In genomic region chr5:132506094-132506692, GRCh38 we compare ENCODE assay signal across 2 cellular contexts.
TF ChIP-seq lines count a peak whose summit lies in the region.

No MANE protein-coding gene starts in this region.

TF ChIP-seq in K562, 482 proteins besides CTCF, POLR2A, EP300 and RAD21 (continues in another document):
- no peak for TF ChIP-seq E4F1 (CRISPR knock-in tag; IDR thresholded peaks at IDR 0.05; ENCODE audit: borderline replicate concordance)
- TF ChIP-seq JUND (IDR thresholded peaks at IDR 0.05; ENCODE audit: borderline replicate concordance, low read depth, low read length), result peak; percentile 11; the same call in 1 of the 2 replicates
- no peak for TF ChIP-seq JUND (tag; IDR thresholded peaks at IDR 0.05; ENCODE audit: borderline replicate concordance, low read depth, low read length)
- peak in 1 of 2 experiments; percentile 51; a peak in 2 of 4 replicates for TF ChIP-seq MAZ (CRISPR knock-in tag; conservative IDR thresholded peaks at IDR 0.05 in 1 of 2, IDR thresholded peaks at IDR 0.05 in 1 of 2)
- TF ChIP-seq ZNF449 (CRISPR knock-in tag; IDR thresholded peaks at IDR 0.05), result no peak
- 0 out of 2 replicates have a peak, but pooled peaks have one; percentile 24 for TF ChIP-seq ZNF592 (IDR thresholded peaks at IDR 0.05)
- TF ChIP-seq DNMT1 (IDR thresholded peaks at IDR 0.05), result 0 out of 2 replicates have a peak, but pooled peaks have one; percentile 61
- peak; percentile 60 for TF ChIP-seq SMC3 (conservative IDR thresholded peaks at IDR 0.05; ENCODE audit: insufficient read depth, low read depth, low read length)
- no peak for TF ChIP-seq SIX5 (IDR thresholded peaks at IDR 0.05; ENCODE audit: borderline replicate concordance in 1 of 2, insufficient read depth in 1 of 2, low read depth in 1 of 2, low read length in 2 of 2)
- no peak for TF ChIP-seq SAP30 (IDR thresholded peaks at IDR 0.05; ENCODE audit: borderline replicate concordance, insufficient read depth, low read depth, low read length, poor library complexity, severe bottlenecking)
- TF ChIP-seq STAG1 (CRISPR knock-in tag; IDR thresholded peaks at IDR 0.05; ENCODE audit: borderline replicate concordance), result peak; percentile 11; the same call in 1 of the 2 replicates
- TF ChIP-seq CTCFL (IDR thresholded peaks at IDR 0.05; ENCODE audit: borderline replicate concordance, insufficient read depth, low read depth, low read length, poor library complexity, severe bottlenecking), result peak; percentile 14
- TF ChIP-seq ARNT (IDR thresholded peaks at IDR 0.05), result 0 out of 4 replicates have a peak, but pooled peaks of 1 of the 2 experiments have one; percentile 35

TF ChIP-seq in liver, 16 proteins besides CTCF, POLR2A, EP300 and RAD21 (continued from another document):
- TF ChIP-seq, protein P1, sequence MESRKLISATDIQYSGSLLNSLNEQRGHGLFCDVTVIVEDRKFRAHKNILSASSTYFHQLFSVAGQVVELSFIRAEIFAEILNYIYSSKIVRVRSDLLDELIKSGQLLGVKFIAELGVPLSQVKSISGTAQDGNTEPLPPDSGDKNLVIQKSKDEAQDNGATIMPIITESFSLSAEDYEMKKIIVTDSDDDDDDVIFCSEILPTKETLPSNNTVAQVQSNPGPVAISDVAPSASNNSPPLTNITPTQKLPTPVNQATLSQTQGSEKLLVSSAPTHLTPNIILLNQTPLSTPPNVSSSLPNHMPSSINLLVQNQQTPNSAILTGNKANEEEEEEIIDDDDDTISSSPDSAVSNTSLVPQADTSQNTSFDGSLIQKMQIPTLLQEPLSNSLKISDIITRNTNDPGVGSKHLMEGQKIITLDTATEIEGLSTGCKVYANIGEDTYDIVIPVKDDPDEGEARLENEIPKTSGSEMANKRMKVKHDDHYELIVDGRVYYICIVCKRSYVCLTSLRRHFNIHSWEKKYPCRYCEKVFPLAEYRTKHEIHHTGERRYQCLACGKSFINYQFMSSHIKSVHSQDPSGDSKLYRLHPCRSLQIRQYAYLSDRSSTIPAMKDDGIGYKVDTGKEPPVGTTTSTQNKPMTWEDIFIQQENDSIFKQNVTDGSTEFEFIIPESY (IDR thresholded peaks at IDR 0.05), result no peak
- TF ChIP-seq FOXA2 (IDR thresholded peaks at IDR 0.05), result no peak
- no peak for TF ChIP-seq HNF4A (conservative IDR thresholded peaks at IDR 0.05)
- TF ChIP-seq ATF3 (IDR thresholded peaks at IDR 0.05), result no peak
- no peak for TF ChIP-seq RXRA (IDR thresholded peaks at IDR 0.05)
- no peak for TF ChIP-seq TAF1 (conservative IDR thresholded peaks at IDR 0.05)
- no peak for TF ChIP-seq MAX (IDR thresholded peaks at IDR 0.05)
- TF ChIP-seq GABPA (IDR thresholded peaks at IDR 0.05 in 1 of 2, conservative IDR thresholded peaks at IDR 0.05 in 1 of 2), result no peak
- TF ChIP-seq JUND (IDR thresholded peaks at IDR 0.05), result no peak
- TF ChIP-seq EGR1 (IDR thresholded peaks at IDR 0.05; ENCODE audit: low read depth in 2 of 2), result no peak
- no peak for TF ChIP-seq NR2F2 (IDR thresholded peaks at IDR 0.05)
- TF ChIP-seq, protein P2, sequence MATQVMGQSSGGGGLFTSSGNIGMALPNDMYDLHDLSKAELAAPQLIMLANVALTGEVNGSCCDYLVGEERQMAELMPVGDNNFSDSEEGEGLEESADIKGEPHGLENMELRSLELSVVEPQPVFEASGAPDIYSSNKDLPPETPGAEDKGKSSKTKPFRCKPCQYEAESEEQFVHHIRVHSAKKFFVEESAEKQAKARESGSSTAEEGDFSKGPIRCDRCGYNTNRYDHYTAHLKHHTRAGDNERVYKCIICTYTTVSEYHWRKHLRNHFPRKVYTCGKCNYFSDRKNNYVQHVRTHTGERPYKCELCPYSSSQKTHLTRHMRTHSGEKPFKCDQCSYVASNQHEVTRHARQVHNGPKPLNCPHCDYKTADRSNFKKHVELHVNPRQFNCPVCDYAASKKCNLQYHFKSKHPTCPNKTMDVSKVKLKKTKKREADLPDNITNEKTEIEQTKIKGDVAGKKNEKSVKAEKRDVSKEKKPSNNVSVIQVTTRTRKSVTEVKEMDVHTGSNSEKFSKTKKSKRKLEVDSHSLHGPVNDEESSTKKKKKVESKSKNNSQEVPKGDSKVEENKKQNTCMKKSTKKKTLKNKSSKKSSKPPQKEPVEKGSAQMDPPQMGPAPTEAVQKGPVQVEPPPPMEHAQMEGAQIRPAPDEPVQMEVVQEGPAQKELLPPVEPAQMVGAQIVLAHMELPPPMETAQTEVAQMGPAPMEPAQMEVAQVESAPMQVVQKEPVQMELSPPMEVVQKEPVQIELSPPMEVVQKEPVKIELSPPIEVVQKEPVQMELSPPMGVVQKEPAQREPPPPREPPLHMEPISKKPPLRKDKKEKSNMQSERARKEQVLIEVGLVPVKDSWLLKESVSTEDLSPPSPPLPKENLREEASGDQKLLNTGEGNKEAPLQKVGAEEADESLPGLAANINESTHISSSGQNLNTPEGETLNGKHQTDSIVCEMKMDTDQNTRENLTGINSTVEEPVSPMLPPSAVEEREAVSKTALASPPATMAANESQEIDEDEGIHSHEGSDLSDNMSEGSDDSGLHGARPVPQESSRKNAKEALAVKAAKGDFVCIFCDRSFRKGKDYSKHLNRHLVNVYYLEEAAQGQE (IDR thresholded peaks at IDR 0.05), result no peak
- no peak for TF ChIP-seq HNF4G (IDR thresholded peaks at IDR 0.05)
- no peak for TF ChIP-seq YY1 (IDR thresholded peaks at IDR 0.05)
- no peak for TF ChIP-seq SP1 (IDR thresholded peaks at IDR 0.05)
